1 cellular context compared by ENCODE assay signal in the genomic region with DNA sequence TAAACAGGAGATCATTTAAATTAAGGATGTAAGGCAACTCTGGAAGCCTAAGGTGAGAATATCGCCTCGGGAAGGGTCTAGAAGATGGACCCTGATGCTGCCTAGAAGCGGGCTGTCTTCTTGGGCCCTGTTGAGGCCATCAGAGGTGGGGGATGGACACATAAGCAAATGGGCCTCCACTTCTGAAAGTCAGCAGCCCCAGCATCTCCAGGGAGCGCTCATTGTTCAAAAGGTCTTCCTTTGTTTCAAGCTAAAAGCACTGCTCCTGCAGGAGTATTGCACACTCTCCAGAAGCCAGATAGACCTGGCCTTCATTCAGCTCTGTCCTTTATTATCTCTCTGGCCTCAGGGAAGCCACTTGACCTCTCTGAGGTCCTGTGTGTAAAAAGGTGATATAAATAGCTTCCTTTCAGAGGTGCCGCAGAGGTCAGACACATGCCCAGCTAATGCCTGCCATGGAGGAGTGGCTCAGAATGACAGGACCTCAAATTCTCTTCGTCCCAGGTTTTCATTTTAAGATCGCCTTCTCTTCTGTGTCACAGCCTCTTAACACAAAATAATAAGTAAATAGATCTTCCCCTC.
TF ChIP-seq lines count a peak whose summit lies in the region.

No MANE protein-coding gene starts in this region.

TF ChIP-seq in H1, 55 proteins besides CTCF, POLR2A, EP300 and RAD21:
- no peak for TF ChIP-seq GTF2F1 (IDR thresholded peaks at IDR 0.05; ENCODE audit: borderline replicate concordance, low read depth, low read length)
- no peak for TF ChIP-seq SIN3A (conservative IDR thresholded peaks at IDR 0.05 in 1 of 2, IDR thresholded peaks at IDR 0.05 in 1 of 2; ENCODE audit: low read depth in 1 of 2, low read length in 2 of 2)
- no peak for TF ChIP-seq RNF2 (IDR thresholded peaks at IDR 0.05; ENCODE audit: borderline replicate concordance, low read depth, low read length, missing control alignments, poor library complexity, severe bottlenecking)
- TF ChIP-seq E2F6 (IDR thresholded peaks at IDR 0.05) = no peak
